In genomic region chr19:58354478-58355030, GRCh38 we compare ENCODE assay signal across 25 cellular contexts. TPM values are rescaled to one million over a fixed set of nuclear protein-coding genes. Genes with fewer than 3 reads are reported as not detected.
DNase-seq lines count a peak whose midpoint lies in the region; ATAC-seq, FAIRE-seq and TF ChIP-seq lines count a peak whose summit lies in the region.
"Had no signal": no experiment of that assay in that cellular context is flagged by ENCODE, and none has a peak within 500 bp of the region (broad histone marks: within the 10 kb centered on the region; RNA-seq: fewer than 3 reads in every experiment).

No MANE protein-coding gene starts in this region.

- H2BK15ac ChIP-seq in mesendoderm (replicated peaks; ENCODE audit: low read depth) = no peak overlapping the region

- H3K18ac ChIP-seq in mesendoderm (ENCODE audit: low read length) = no peak overlapping the region

- peak overlapping the region; percentile 14 for H3K27ac Mint-ChIP-seq in stimulated activated naive B cell treated with anti-CD40 and anti-IgM and Interleukin-4, amounts not matched to agents 10 μg/mL and 1 μg/mL and 100 μg/mL, for 72 hours
- H3K27ac Mint-ChIP-seq: B cell had no signal

- H4K5ac ChIP-seq in mesendoderm (ENCODE audit: low read length) = no peak overlapping the region

- H2BK5ac ChIP-seq in mesendoderm (ENCODE audit: low read length) = no peak overlapping the region

- no peaks in the 10 kb centered on the region for H3K79me1 ChIP-seq in mesendoderm (ENCODE audit: low read length)

- CTCF ChIA-PET in Panc1 (lab: Charles Lee) = no interaction called here

- in situ Hi-C loops in Panc1 (cut with HindIII; ENCODE audit: low pct_unique_long_range_greater_than_20kb, low sequenced_read_pairs) = no loop called here

- no peak overlapping the region for H3K4me3 ChIP-seq in Panc1 (ENCODE audit: low read depth in 2 of 2, low read length in 2 of 2)
- no peak overlapping the region for H3K4me3 ChIP-seq in kidney (ENCODE audit: low read length in 2 of 2)
- no peak overlapping the region for H3K4me3 ChIP-seq in mesendoderm (ENCODE audit: low read length)
- H3K4me3 ChIP-seq: GM23248, Peyer's patch, SK-N-MC had no signal

- H3K36me3 ChIP-seq in Panc1 (ENCODE audit: control insufficient read depth, insufficient read depth, low read length) (no peaks in the 10 kb centered on the region), kidney (ENCODE audit: control insufficient read depth in 1 of 2, insufficient read depth in 2 of 2, low read length in 2 of 2) (no peaks in the 10 kb centered on the region), mesendoderm (ENCODE audit: control insufficient read depth, insufficient read depth, low read length) (no peaks in the 10 kb centered on the region)
- H3K36me3 ChIP-seq: Peyer's patch had no signal

- POLR2A ChIA-PET in Panc1 (lab: Charles Lee) = no interaction called here

- no peaks in the 10 kb centered on the region for H3K79me2 ChIP-seq in mesendoderm (ENCODE audit: control insufficient read depth, insufficient read depth, low read length)

- H3K56ac ChIP-seq in mesendoderm (ENCODE audit: low read length) = no peak overlapping the region

- peak; percentile 51 for DNase-seq in activated CD8-positive, alpha-beta memory T cell treated with anti-CD3 and anti-CD28 coated beads, Interleukin-2, amount 50 U/mL, for 48 hours
- DNase-seq in activated CD8-positive, alpha-beta memory T cell treated with anti-CD3 and anti-CD28 coated beads, Interleukin-2, amount 50 U/mL, for 4 hours = no peak
- no peak for DNase-seq in Panc1 (ENCODE audit: low read depth, low spot score)
- DNase-seq in kidney = peak; percentile 53
- no peak for DNase-seq in stimulated activated naive B cell treated with anti-CD40 and anti-IgM and Interleukin-4, amounts not matched to agents 10 μg/mL and 1 μg/mL and 100 μg/mL, for 72 hours
- no peak for DNase-seq in GF-D8 (lab: John Stamatoyannopoulos, UW)
- DNase-seq in mesendoderm = no peak
- DNase-seq: DMS 273 treated with DMSO at 0.1 percent for 48 hours, DMS79 treated with DMSO at 0.1 percent for 48 hours, GM23248, IMR-90, KG1, NCI-H1048, NCI-H1417, NCI-H1694, NCI-H2029 treated with DMSO at 0.1 percent for 48 hours, NCI-H446 treated with DMSO at 0.1 percent for 48 hours, NCI-H526, Peyer's patch, SIG-M5 had no signal

- H3K9me3 Mint-ChIP-seq in stimulated activated naive B cell treated with anti-CD40 and anti-IgM and Interleukin-4, amounts not matched to agents 10 μg/mL and 1 μg/mL and 100 μg/mL, for 72 hours = no peaks in the 10 kb centered on the region

- H3K4me1 Mint-ChIP-seq in stimulated activated naive B cell treated with anti-CD40 and anti-IgM and Interleukin-4, amounts not matched to agents 10 μg/mL and 1 μg/mL and 100 μg/mL, for 72 hours = peaks cover 14 to 41% of the 10 kb centered on the region in 2 donors

- no CpG with 5 or more reads among the region's 6 CpGs for WGBS in mesendoderm (ENCODE audit: extremely low coverage, insufficient coverage, low lambda C conversion rate)

- TF ChIP-seq CTCF in Panc1 (IDR thresholded peaks at IDR 0.05) (no peak), kidney (IDR thresholded peaks at IDR 0.05; ENCODE audit: borderline replicate concordance, extremely low read depth, insufficient read depth) (no peak)

- peaks cover 33 to 46% of the 10 kb centered on the region in 2 donors for H3K36me3 Mint-ChIP-seq in stimulated activated naive B cell treated with anti-CD40 and anti-IgM and Interleukin-4, amounts not matched to agents 10 μg/mL and 1 μg/mL and 100 μg/mL, for 72 hours

- H2BK120ac ChIP-seq in mesendoderm (ENCODE audit: low read depth, low read length) = no peak overlapping the region

- H3K27ac ChIP-seq in Panc1 (ENCODE audit: low read length) (no peak overlapping the region), kidney (ENCODE audit: low read depth in 2 of 2, low read length in 2 of 2) (no peak overlapping the region), mesendoderm (ENCODE audit: low read depth, low read length) (no peak overlapping the region)
- H3K27ac ChIP-seq: 22Rv1, C4-2B, GM23248, Peyer's patch, SK-N-MC had no signal

- BruUV-seq in Panc1 (replicated peaks; lab: Mats Ljungman, UMichigan) = TSS peak; percentile 64

- H3K4me3 Mint-ChIP-seq in stimulated activated naive B cell treated with anti-CD40 and anti-IgM and Interleukin-4, amounts not matched to agents 10 μg/mL and 1 μg/mL and 100 μg/mL, for 72 hours = no peak overlapping the region

- no peak overlapping the region for H3K23ac ChIP-seq in mesendoderm (ENCODE audit: low read length)

- H3K9me3 ChIP-seq in Panc1 (ENCODE audit: control insufficient read depth, insufficient read depth, low read depth, low read length) = no peaks in the 10 kb centered on the region
- no peaks in the 10 kb centered on the region for H3K9me3 ChIP-seq in kidney (ENCODE audit: control insufficient read depth in 1 of 2, low read length in 2 of 2)
- H3K9me3 ChIP-seq: Peyer's patch had no signal

- FAIRE-seq in kidney (lab: Jason Lieb, UNC) = no peak

- no peak overlapping the region for H3K4me2 ChIP-seq in mesendoderm (ENCODE audit: low read length)

- H3K4me1 ChIP-seq in Panc1 (ENCODE audit: control insufficient read depth, insufficient read depth, low read length) = no peaks in the 10 kb centered on the region
- H3K4me1 ChIP-seq in kidney (ENCODE audit: control insufficient read depth in 1 of 2, insufficient read depth in 1 of 2, low read depth in 1 of 2, low read length in 2 of 2) = peaks cover 0 to 12% of the 10 kb centered on the region in 2 donors
- no peaks in the 10 kb centered on the region for H3K4me1 ChIP-seq in mesendoderm (ENCODE audit: control insufficient read depth, low read depth, low read length)

- H4K8ac ChIP-seq in mesendoderm (ENCODE audit: low read depth, low read length) = no peak overlapping the region

- peaks cover 0 to 12% of the 10 kb centered on the region in 2 donors for H3K27me3 Mint-ChIP-seq in stimulated activated naive B cell treated with anti-CD40 and anti-IgM and Interleukin-4, amounts not matched to agents 10 μg/mL and 1 μg/mL and 100 μg/mL, for 72 hours
- H3K27me3 Mint-ChIP-seq: B cell had no signal

- no peak overlapping the region for H3K4ac ChIP-seq in mesendoderm (ENCODE audit: low read depth, low read length)

- H3K9ac ChIP-seq in kidney (ENCODE audit: low read length in 2 of 2) (no peak overlapping the region), mesendoderm (ENCODE audit: low read length) (no peak overlapping the region)
- H3K9ac ChIP-seq: GM23248 had no signal

- H2AK5ac ChIP-seq in mesendoderm (ENCODE audit: low read length) = no peak overlapping the region

- intact Hi-C loops in Panc1 (cut with micrococcal nuclease; ENCODE audit: unreplicated experiment) = no loop called here
- intact Hi-C loops in kidney (cut with DNase I) = no loop called here

- H3K27me3 ChIP-seq in Panc1 (ENCODE audit: control insufficient read depth, insufficient read depth, low read length) = no peaks in the 10 kb centered on the region
- no peaks in the 10 kb centered on the region for H3K27me3 ChIP-seq in mesendoderm (ENCODE audit: insufficient read depth, low read length, poor library complexity)
- H3K27me3 ChIP-seq: Peyer's patch had no signal

- ATAC-seq in Panc1 (no peak), HG03520 (IDR thresholded peaks at IDR 0.05; ENCODE audit: unreplicated experiment) (no peak)
- ATAC-seq in stimulated activated naive B cell treated with anti-CD40 and anti-IgM and Interleukin-4, amounts not matched to agents 10 μg/mL and 1 μg/mL and 100 μg/mL, for 72 hours (replicated peaks) = no peak

RNA-seq across cellular contexts. Expression of gene A1BG, which starts 1.3 kb away (rescaled TPM):
- 47.4 TPM for total RNA-seq in Panc1 (2021; ENCODE audit: unreplicated experiment)
- 114 TPM for polyA plus RNA-seq in Panc1 (2012; ENCODE audit: insufficient read length)
- 10.9 TPM for total RNA-seq in kidney
- 19.0 TPM for polyA plus RNA-seq in kidney (ENCODE audit: insufficient read depth, low read depth, low replicate concordance)
- polyA plus RNA-seq in mesendoderm (2013, experiment 1 of 2) = 13.5 TPM
- polyA plus RNA-seq in mesendoderm (2013, experiment 2 of 2) = 11.7 TPM

RNA-seq across cellular contexts. Expression of gene ZNF497, which starts 8.0 kb away (rescaled TPM):
- 1.9 TPM for total RNA-seq in Panc1 (2021; ENCODE audit: unreplicated experiment)
- 4.0 TPM for polyA plus RNA-seq in Panc1 (2012; ENCODE audit: insufficient read length)
- 5.0 TPM for total RNA-seq in kidney
- polyA plus RNA-seq in kidney (ENCODE audit: insufficient read depth, low read depth, low replicate concordance) = 1.7 TPM
- 0.46 TPM for polyA plus RNA-seq in mesendoderm (2013, experiment 1 of 2)
- polyA plus RNA-seq in mesendoderm (2013, experiment 2 of 2) = 0.49 TPM

RNA-seq across cellular contexts. Expression of gene ZNF837, which starts 26.3 kb away (rescaled TPM):
- 1.6 TPM for total RNA-seq in Panc1 (2021; ENCODE audit: unreplicated experiment)
- 3.7 TPM for polyA plus RNA-seq in Panc1 (2012; ENCODE audit: insufficient read length)
- 5.0 TPM for total RNA-seq in kidney
- 3.6 TPM for polyA plus RNA-seq in kidney (ENCODE audit: insufficient read depth, low read depth, low replicate concordance)
- 1.7 TPM for polyA plus RNA-seq in mesendoderm (2013, experiment 1 of 2)
- 1.8 TPM for polyA plus RNA-seq in mesendoderm (2013, experiment 2 of 2)

RNA-seq across cellular contexts. Expression of gene ZSCAN22, which starts 27.8 kb away (rescaled TPM):
- total RNA-seq in Panc1 (2021; ENCODE audit: unreplicated experiment) = 6.6 TPM
- polyA plus RNA-seq in Panc1 (2012; ENCODE audit: insufficient read length) = 3.2 TPM
- total RNA-seq in kidney = 3.3 TPM
- polyA plus RNA-seq in kidney (ENCODE audit: insufficient read depth, low read depth, low replicate concordance) = 1.1 TPM
- 1.9 TPM for polyA plus RNA-seq in mesendoderm (2013, experiment 1 of 2)
- 1.7 TPM for polyA plus RNA-seq in mesendoderm (2013, experiment 2 of 2)

RNA-seq across cellular contexts. Expression of gene RPS5, which starts 32.5 kb away (rescaled TPM):
- total RNA-seq in Panc1 (2021; ENCODE audit: unreplicated experiment) = 1,487 TPM
- polyA plus RNA-seq in Panc1 (2012; ENCODE audit: insufficient read length) = 2,835 TPM
- total RNA-seq in kidney = 802 TPM
- 929 TPM for polyA plus RNA-seq in kidney (ENCODE audit: insufficient read depth, low read depth, low replicate concordance)
- polyA plus RNA-seq in mesendoderm (2013, experiment 1 of 2) = 1,257 TPM
- polyA plus RNA-seq in mesendoderm (2013, experiment 2 of 2) = 1,274 TPM

Comparison
In these comparisons a context has a peak if more than half of its experiments do, and no peak if none do; other contexts are left out.
1. DNase-seq: peak in activated CD8-positive, alpha-beta memory T cell treated with anti-CD3 and anti-CD28 coated beads, Interleukin-2, amount 50 U/mL, for 48 hours (single experiment) and kidney (single experiment); none in activated CD8-positive, alpha-beta memory T cell treated with anti-CD3 and anti-CD28 coated beads, Interleukin-2, amount 50 U/mL, for 4 hours (single experiment), Panc1 (single experiment), stimulated activated naive B cell treated with anti-CD40 and anti-IgM and Interleukin-4, amounts not matched to agents 10 μg/mL and 1 μg/mL and 100 μg/mL, for 72 hours (single experiment), GF-D8 (single experiment) and mesendoderm (single experiment).